ENCODE assay signal across 8 cellular contexts in the genomic region with DNA sequence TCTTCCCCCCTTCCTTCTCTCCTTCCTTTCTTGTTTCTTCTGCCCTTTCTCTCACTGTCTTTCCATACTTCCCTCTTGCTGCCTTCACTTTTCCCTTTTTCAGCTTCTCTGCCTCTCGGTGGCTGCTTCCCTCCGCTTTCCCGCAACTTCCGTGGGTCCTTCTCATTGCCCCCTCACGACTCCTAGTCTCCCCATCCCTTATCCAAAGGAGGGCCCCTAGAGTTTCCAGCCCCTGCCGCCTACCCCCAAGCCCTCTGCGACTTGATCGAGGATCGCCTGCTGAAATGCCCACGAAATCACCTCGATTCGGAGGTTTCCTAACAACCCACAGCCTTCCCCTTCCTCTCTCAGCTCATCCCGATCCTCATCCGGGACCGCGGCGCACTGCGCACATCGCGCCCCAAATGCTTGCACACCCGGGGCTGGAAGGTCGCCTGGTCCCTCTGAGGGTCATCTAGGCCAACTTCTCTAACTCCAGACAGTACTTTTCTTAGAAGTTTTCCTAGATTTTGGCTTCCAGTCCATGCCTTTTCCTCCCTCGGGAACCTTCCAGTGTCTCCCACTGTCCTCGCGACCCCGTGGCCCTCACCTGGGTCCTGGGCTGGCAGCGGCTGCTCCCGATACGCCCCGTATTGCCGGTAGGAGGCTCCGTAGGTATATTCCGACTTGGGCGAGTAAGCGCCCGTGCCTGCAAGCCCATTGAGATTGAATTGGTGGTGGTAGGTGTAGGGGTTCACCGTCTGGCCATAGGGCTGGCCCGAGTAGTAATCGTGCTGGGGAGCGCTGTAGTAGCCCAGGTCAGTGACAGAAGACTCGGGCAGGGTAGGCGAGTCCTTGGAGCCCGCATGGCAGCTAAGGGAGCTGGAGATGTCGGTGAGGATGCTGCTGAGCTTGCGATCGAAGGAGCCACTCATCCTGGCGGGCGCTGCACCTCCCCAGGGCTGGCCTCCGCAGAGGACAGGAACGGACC. TPM values are rescaled to one million over a fixed set of nuclear protein-coding genes. Genes with fewer than 3 reads are reported as not detected.
A peak's percentile ranks its signal among the peaks of the same experiment; 100 is the strongest.
DNase-seq lines count a peak whose midpoint lies in the region; ATAC-seq and TF ChIP-seq lines count a peak whose summit lies in the region.

No MANE protein-coding gene starts in this region.

- peaks cover 29 to 46% (median 30%) of the 10 kb centered on the region in 3 donors for H3K4me1 Mint-ChIP-seq in T-cell

- CTCF ChIA-PET in T-cell (lab: Charles Lee) = interaction anchor here in 1 of 2 donors (0.6 to 2.0 kb wide), 5 partner anchors 42 to 437 kb away, joined by 3 to 5 read pairs (median 3); no protein-coding TSS in a partner anchor

- H3K4me1 ChIP-seq in smooth muscle cell (ENCODE audit: low read depth) = peaks cover 14% of the 10 kb centered on the region

- TF ChIP-seq CTCF in foreskin fibroblast (IDR thresholded peaks at IDR 0.05; ENCODE audit: low read depth, low read length) (no peak), smooth muscle cell (IDR thresholded peaks at IDR 0.05; ENCODE audit: borderline replicate concordance, insufficient read depth, poor library complexity, severe bottlenecking) (peak; percentile 3)

- H2AFZ ChIP-seq in smooth muscle cell (ENCODE audit: low read depth) = peak overlapping the region; percentile 55

- H3K9ac ChIP-seq in smooth muscle cell (ENCODE audit: low read depth) = no peak overlapping the region

- H3K27me3 Mint-ChIP-seq in T-cell = peaks cover 39 to 85% of the 10 kb centered on the region in 2 donors

- H3K9me3 Mint-ChIP-seq in T-cell = no peaks in the 10 kb centered on the region

- WGBS in smooth muscle cell (ENCODE audit: low lambda C conversion rate) = 4% methylated on average over 50 of the region's 50 CpGs

- peak overlapping the region; percentile 75 to 88 (median 77) for H3K4me3 Mint-ChIP-seq in T-cell

- no peaks in the 10 kb centered on the region for H4K20me1 ChIP-seq in smooth muscle cell (ENCODE audit: low read depth)

- POLR2A ChIA-PET in T-cell (lab: Charles Lee) = no interaction called here

- no peaks in the 10 kb centered on the region for H3K79me2 ChIP-seq in smooth muscle cell (ENCODE audit: low read depth)

- H3K27me3 ChIP-seq in smooth muscle cell (ENCODE audit: low read depth) = peaks cover 55% of the 10 kb centered on the region

- no peaks in the 10 kb centered on the region for H3K36me3 Mint-ChIP-seq in T-cell

- no peak overlapping the region for H3K27ac ChIP-seq in smooth muscle cell (ENCODE audit: low read depth)

- intact Hi-C loops in sciatic nerve (cut with DNase I) = loop anchor here (5.0 kb wide), 3 partner anchors 112 to 287 kb away; a partner anchor contains a TSS

- H3K9me3 ChIP-seq in smooth muscle cell (replicated peaks; ENCODE audit: low read depth) = no peaks in the 10 kb centered on the region

- no peak for ATAC-seq in T-cell (replicated peaks in 1 of 4)
- no peak for ATAC-seq in sciatic nerve
- no peak for ATAC-seq in GM21786 (IDR thresholded peaks at IDR 0.05; ENCODE audit: unreplicated experiment)
- no peak for ATAC-seq in HG02678 (IDR thresholded peaks at IDR 0.05; ENCODE audit: unreplicated experiment)

- H3F3A ChIP-seq in smooth muscle cell (ENCODE audit: low read depth) = no peaks in the 10 kb centered on the region

- no peaks in the 10 kb centered on the region for H3K36me3 ChIP-seq in smooth muscle cell (ENCODE audit: low read depth)

- DNase-seq in NCI-H2171 treated with DMSO at 0.1 percent for 48 hours (lab: John Stamatoyannopoulos, UW) (peak; percentile 60), NCI-H2171 (lab: John Stamatoyannopoulos, UW) (no peak), T-cell (no peak), foreskin fibroblast (peak in 1 of 2 donors; percentile 11), smooth muscle cell (lab: John Stamatoyannopoulos, UW; ENCODE audit: unreplicated experiment) (no peak), sciatic nerve (ENCODE audit: low spot score) (no peak)

- H3K4me3 ChIP-seq in foreskin fibroblast (ENCODE audit: low read depth in 1 of 2, low read length in 2 of 2) = peak overlapping the region; percentile 8 to 27
- peak overlapping the region; percentile 52 for H3K4me3 ChIP-seq in smooth muscle cell

- H3K27ac Mint-ChIP-seq in T-cell = peak overlapping the region; percentile 41 to 45

- H3K4me2 ChIP-seq in smooth muscle cell = peak overlapping the region; percentile 92

RNA-seq across cellular contexts. Expression of a gene that starts 0.7 kb away (rescaled TPM):
- total RNA-seq in T-cell = not detected
- total RNA-seq in smooth muscle cell = 9.7 TPM in 1 of 2 replicates, not detected in the other
- 1.4 and 3.8 TPM in 2 replicates for polyA plus RNA-seq in smooth muscle cell
- total RNA-seq in sciatic nerve = 0.22 TPM

RNA-seq across cellular contexts. Expression of a gene that starts 25.4 kb away (rescaled TPM):
- 1 to 10 TPM in 1 of 5 donors, under 1 TPM in 4; 0.30 to 1.2 (median 0.79) TPM for total RNA-seq in T-cell
- not detected in 2 replicates for total RNA-seq in smooth muscle cell
- 0.19 and 0.51 TPM in 2 replicates for polyA plus RNA-seq in smooth muscle cell
- total RNA-seq in sciatic nerve = not detected
